ENCODE assay signal across 21 cellular contexts in the genomic region with DNA sequence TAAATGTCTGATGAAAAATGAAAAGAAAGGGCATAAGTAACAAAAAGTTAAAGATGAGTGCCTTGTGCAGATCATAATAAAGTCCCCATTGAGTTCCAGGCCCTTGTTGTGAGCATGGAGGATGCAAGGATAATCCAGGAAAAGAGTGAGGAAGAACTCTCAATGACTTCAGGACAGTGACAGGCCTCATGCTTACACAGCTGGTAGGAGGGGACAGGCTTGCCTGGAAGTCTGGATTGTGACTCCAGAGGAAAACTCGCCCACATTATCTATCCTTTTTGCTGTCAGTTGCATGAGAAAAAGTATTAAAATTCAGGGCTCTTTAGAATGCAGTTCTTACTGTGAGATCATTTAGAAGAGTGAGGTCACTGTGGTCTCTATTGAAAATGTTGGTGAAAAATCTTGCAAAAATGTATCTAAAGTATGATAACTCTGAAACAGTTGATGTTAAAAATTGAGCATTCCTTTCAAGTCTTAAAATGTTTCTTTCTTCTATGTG. TPM values are rescaled to one million over a fixed set of nuclear protein-coding genes. Genes with fewer than 3 reads are reported as not detected.
DNase-seq lines count a peak whose midpoint lies in the region; ATAC-seq and TF ChIP-seq lines count a peak whose summit lies in the region.
"Had no signal": no experiment of that assay in that cellular context is flagged by ENCODE, and none has a peak within 500 bp of the region (broad histone marks: within the 10 kb centered on the region; RNA-seq: fewer than 3 reads in every experiment).

No MANE protein-coding gene starts in this region.

- no TSS peak for BruUV-seq in OCI-LY7 (replicated peaks; lab: Mats Ljungman, UMichigan)

- H3K36me3 ChIP-seq in subcutaneous abdominal adipose tissue (ENCODE audit: control insufficient read depth in 5 of 5, insufficient read depth in 5 of 5, low read length in 5 of 5) (no peaks in the 10 kb centered on the region), OCI-LY7 (ENCODE audit: insufficient read depth, low read length) (no peaks in the 10 kb centered on the region), tibial artery (no peaks in the 10 kb centered on the region)
- H3K36me3 ChIP-seq: MG63 had no signal

- H3K4me3 ChIP-seq in subcutaneous abdominal adipose tissue (ENCODE audit: low read depth in 1 of 5, low read length in 5 of 5) (no peak overlapping the region), OCI-LY7 (ENCODE audit: low read depth, low read length, poor library complexity, severe bottlenecking) (no peak overlapping the region), tibial artery (no peak overlapping the region)
- H3K4me3 ChIP-seq: MG63 had no signal

- no peak for ATAC-seq in GM18519 (IDR thresholded peaks at IDR 0.05; ENCODE audit: low FRiP score, unreplicated experiment)

- peaks cover 5% of the 10 kb centered on the region for H3K27me3 Mint-ChIP-seq in activated CD4-positive, alpha-beta T cell treated with anti-CD3 and anti-CD28 coated beads, Interleukin-2, amount 10 ng/mL, durations not matched to agents 24 days and 14 days
- H3K27me3 Mint-ChIP-seq in chondrocyte (ENCODE audit: low read depth): no peaks in the 10 kb centered on the region
- peaks cover 13% of the 10 kb centered on the region for H3K27me3 Mint-ChIP-seq in mesothelial cell of epicardium (ENCODE audit: low read depth)

- CTCF ChIA-PET in OCI-LY7 (lab: Charles Lee; ENCODE audit: unreplicated experiment): no interaction called here

- no peaks in the 10 kb centered on the region for H3K9me2 ChIP-seq in OCI-LY7 (ENCODE audit: insufficient read depth, low read length)

- H2AFZ ChIP-seq in OCI-LY7 (ENCODE audit: low read length): no peak overlapping the region

- intact Hi-C loops in activated CD4-positive, alpha-beta T cell treated with anti-CD3 and anti-CD28 coated beads, Interleukin-2, amount 10 ng/mL, durations not matched to agents 24 days and 14 days (cut with micrococcal nuclease): loop anchor here (5.0 kb wide), 1 partner anchor 252 kb away; no protein-coding TSS in a partner anchor
- intact Hi-C loops in OCI-LY7 (cut with micrococcal nuclease; ENCODE audit: unreplicated experiment): no loop called here
- intact Hi-C loops in tibial artery (cut with DNase I; ENCODE audit: low total_unique reads): no loop called here

- H3K4me3 Mint-ChIP-seq in activated CD4-positive, alpha-beta T cell treated with anti-CD3 and anti-CD28 coated beads, Interleukin-2, amount 10 ng/mL, durations not matched to agents 24 days and 14 days: no peak overlapping the region
- H3K4me3 Mint-ChIP-seq in chondrocyte (ENCODE audit: unreplicated experiment) (no peak overlapping the region), mesothelial cell of epicardium (no peak overlapping the region)
- H3K4me3 Mint-ChIP-seq: CD8-positive, alpha-beta memory T cell had no signal

- no peaks in the 10 kb centered on the region for H3K79me2 ChIP-seq in OCI-LY7 (ENCODE audit: insufficient read depth, low read depth, low read length)

- H3K27ac ChIP-seq in subcutaneous abdominal adipose tissue (ENCODE audit: low read depth, low read length) (peak overlapping the region; percentile 7), OCI-LY7 (ENCODE audit: low read depth, low read length, poor library complexity, severe bottlenecking) (no peak overlapping the region), tibial artery (no peak overlapping the region)
- H3K27ac ChIP-seq: C4-2B had no signal

- H3K27me3 ChIP-seq in subcutaneous abdominal adipose tissue (ENCODE audit: control insufficient read depth in 5 of 5, insufficient read depth in 4 of 5, low read length in 5 of 5) (no peaks in the 10 kb centered on the region), tibial artery (no peaks in the 10 kb centered on the region)
- H3K27me3 ChIP-seq: MG63 had no signal

- no peaks in the 10 kb centered on the region for H3K9me3 ChIP-seq in subcutaneous abdominal adipose tissue (ENCODE audit: control insufficient read depth in 5 of 5, low read length in 5 of 5)
- no peaks in the 10 kb centered on the region for H3K9me3 ChIP-seq in OCI-LY7 (ENCODE audit: low read length)
- no peaks in the 10 kb centered on the region for H3K9me3 ChIP-seq in tibial artery
- H3K9me3 ChIP-seq: MG63 had no signal

- TF ChIP-seq CTCF in chondrocyte (IDR thresholded peaks at IDR 0.05) (no peak), mesothelial cell of epicardium (IDR thresholded peaks at IDR 0.05; ENCODE audit: unreplicated experiment) (no peak), OCI-LY7 (conservative IDR thresholded peaks at IDR 0.05; ENCODE audit: low read length) (no peak), tibial artery (IDR thresholded peaks at IDR 0.05) (no peak)

- no peaks in the 10 kb centered on the region for H3K36me3 Mint-ChIP-seq in activated CD4-positive, alpha-beta T cell treated with anti-CD3 and anti-CD28 coated beads, Interleukin-2, amount 10 ng/mL, durations not matched to agents 24 days and 14 days (ENCODE audit: low read depth)
- H3K36me3 Mint-ChIP-seq in chondrocyte (ENCODE audit: low read depth): peaks cover 2% of the 10 kb centered on the region
- H3K36me3 Mint-ChIP-seq in mesothelial cell of epicardium: peaks cover 2% of the 10 kb centered on the region
- H3K36me3 Mint-ChIP-seq: CD8-positive, alpha-beta memory T cell had no signal

- H3K9ac ChIP-seq in subcutaneous abdominal adipose tissue (ENCODE audit: low read length in 5 of 5): no peak overlapping the region

- POLR2A ChIA-PET in OCI-LY7 (lab: Charles Lee): no interaction called here

- H4K20me1 ChIP-seq in OCI-LY7 (ENCODE audit: insufficient read depth, low read length): no peaks in the 10 kb centered on the region

- peaks cover 0 to 37% (median 20%) of the 10 kb centered on the region in 5 donors for H3K4me1 ChIP-seq in subcutaneous abdominal adipose tissue (ENCODE audit: control insufficient read depth in 5 of 5, insufficient read depth in 5 of 5, low read length in 5 of 5)
- H3K4me1 ChIP-seq in OCI-LY7 (ENCODE audit: insufficient read depth, low read length, poor library complexity, severe bottlenecking): no peaks in the 10 kb centered on the region
- peaks cover 0 to 21% (median 10%) of the 10 kb centered on the region in 4 donors for H3K4me1 ChIP-seq in tibial artery

- H3K4me2 ChIP-seq in OCI-LY7 (ENCODE audit: low read length): no peak overlapping the region

- peak overlapping the region; percentile 14 for H3K27ac Mint-ChIP-seq in activated CD4-positive, alpha-beta T cell treated with anti-CD3 and anti-CD28 coated beads, Interleukin-2, amount 10 ng/mL, durations not matched to agents 24 days and 14 days
- H3K27ac Mint-ChIP-seq in chondrocyte (ENCODE audit: unreplicated experiment) (peak overlapping the region; percentile 18), mesothelial cell of epicardium (peak overlapping the region; percentile 43)
- H3K27ac Mint-ChIP-seq: CD8-positive, alpha-beta memory T cell had no signal

- peaks cover 13% of the 10 kb centered on the region for H3K4me1 Mint-ChIP-seq in activated CD4-positive, alpha-beta T cell treated with anti-CD3 and anti-CD28 coated beads, Interleukin-2, amount 10 ng/mL, durations not matched to agents 24 days and 14 days
- H3K4me1 Mint-ChIP-seq in chondrocyte (ENCODE audit: low read depth): peaks cover 35% of the 10 kb centered on the region
- H3K4me1 Mint-ChIP-seq in mesothelial cell of epicardium: peaks cover 18% of the 10 kb centered on the region
- H3K4me1 Mint-ChIP-seq: CD8-positive, alpha-beta memory T cell had no signal

- no peaks in the 10 kb centered on the region for H3K9me3 Mint-ChIP-seq in activated CD4-positive, alpha-beta T cell treated with anti-CD3 and anti-CD28 coated beads, Interleukin-2, amount 10 ng/mL, durations not matched to agents 24 days and 14 days
- H3K9me3 Mint-ChIP-seq in chondrocyte (ENCODE audit: low read depth) (no peaks in the 10 kb centered on the region), mesothelial cell of epicardium (no peaks in the 10 kb centered on the region)
- H3K9me3 Mint-ChIP-seq: CD8-positive, alpha-beta memory T cell had no signal

- DNase-seq in activated CD4-positive, alpha-beta T cell treated with anti-CD3 and anti-CD28 coated beads, Interleukin-2, amount 10 ng/mL, durations not matched to agents 24 days and 14 days: no peak
- no peak for DNase-seq in activated CD4-positive, alpha-beta T cell treated with anti-CD3 and anti-CD28 coated beads, Interleukin-2, amount 50 U/mL, for 1 hour
- DNase-seq in chondrocyte (ENCODE audit: low spot score) (no peak), mesothelial cell of epicardium (ENCODE audit: low spot score in 2 of 2, unreplicated experiment in 2 of 2) (no peak), OCI-LY7 (ENCODE audit: low spot score) (no peak), tibial artery (no peak)
- DNase-seq: AML-193; CD8-positive, alpha-beta memory T cell; GDM1; GOT3; HCEC 1CT; Kasumi-1; MG63; NCI-H1417; NCI-H1694 treated with DMSO at 0.1 percent for 48 hours; NCI-H446 treated with DMSO at 0.1 percent for 48 hours; NCI-H69 had no signal

RNA-seq across cellular contexts. Expression of a gene that starts 30.4 kb away (rescaled TPM):
- 2.3 and 2.4 TPM in 2 replicates for total RNA-seq in activated CD4-positive, alpha-beta T cell treated with anti-CD3 and anti-CD28 coated beads, Interleukin-2, amount 10 ng/mL, durations not matched to agents 24 days and 14 days
- total RNA-seq in chondrocyte: 37.6 to 77.6 TPM (median 40.0 TPM) in 3 replicates
- total RNA-seq in mesothelial cell of epicardium: 63.4 to 67.5 TPM (median 65.0 TPM) in 3 replicates
- 0.06 TPM in 1 of 2 replicates, not detected in the other for total RNA-seq in OCI-LY7 (2014; rRNA removed; shearing (Covaris generic))
- total RNA-seq in OCI-LY7 (2022): not detected in 2 replicates
- total RNA-seq: A172 had no signal

Comparison
In these comparisons a context has a peak if more than half of its experiments do, and no peak if none do; other contexts are left out.
1. RNA of a gene that starts 30.4 kb away (total RNA-seq): 63.4 to 67.5 TPM in mesothelial cell of epicardium and 37.6 to 77.6 TPM in chondrocyte; 2.3 to 2.4 TPM in activated CD4-positive, alpha-beta T cell treated with anti-CD3 and anti-CD28 coated beads, Interleukin-2, amount 10 ng/mL, durations not matched to agents 24 days and 14 days and 0.06 TPM in OCI-LY7; every median in the first group is over 10 times any median in the second.
2. Peak in every context shown above with its lines, with median percentiles within 50 percentile points of each other: H3K27ac Mint-ChIP-seq.